Comparison of ENCODE assay signal across 19 cellular contexts in genomic region chr3:152255290-152255689, GRCh38. TPM values are rescaled to one million over a fixed set of nuclear protein-coding genes. Genes with fewer than 3 reads are reported as not detected.
A peak's percentile ranks its signal among the peaks of the same experiment; 100 is the strongest.
DNase-seq lines count a peak whose midpoint lies in the region; ATAC-seq and TF ChIP-seq lines count a peak whose summit lies in the region.
"Had no signal": no experiment of that assay in that cellular context is flagged by ENCODE, and none has a peak within 500 bp of the region (broad histone marks: within the 10 kb centered on the region; RNA-seq: fewer than 3 reads in every experiment).

No MANE protein-coding gene starts in this region.

- H3K79me2 ChIP-seq in Loucy (ENCODE audit: insufficient read depth, low read length), result peaks cover 64% of the 10 kb centered on the region

- H3F3A ChIP-seq in Loucy (ENCODE audit: low read depth), result peaks cover 11% of the 10 kb centered on the region

- H3K4me3 Mint-ChIP-seq in activated T-cell treated with anti-CD3 and anti-CD28 coated beads, Interleukin-2, amount 50 U/mL, for 4 hours, result peak overlapping the region; percentile 2
- H3K4me3 Mint-ChIP-seq in stimulated activated effector memory CD8-positive, alpha-beta T cell treated with anti-CD3 and anti-CD28 coated beads, Interleukin-12 subunit alpha, Interleukin-12 subunit beta, amount 100 ng/mL, for 72 hours, result peak overlapping the region; percentile 56
- no peak overlapping the region for H3K4me3 Mint-ChIP-seq in nephron progenitor cell

- H3K4me2 ChIP-seq in Loucy (ENCODE audit: low read depth, low read length, poor library complexity, severe bottlenecking), result peak overlapping the region; percentile 86

- H3K27ac Mint-ChIP-seq in activated naive CD4-positive, alpha-beta T cell treated with anti-CD3 and anti-CD28 coated beads, Interleukin-2, amount 50 U/mL, for 72 hours, result peak overlapping the region; percentile 98 to 99
- H3K27ac Mint-ChIP-seq in stimulated activated effector memory CD8-positive, alpha-beta T cell treated with anti-CD3 and anti-CD28 coated beads, Interleukin-12 subunit alpha, Interleukin-12 subunit beta, amount 100 ng/mL, for 72 hours, result peak overlapping the region; percentile 98
- no peak overlapping the region for H3K27ac Mint-ChIP-seq in nephron progenitor cell

- peaks cover 69% of the 10 kb centered on the region for H3K4me1 ChIP-seq in Loucy (ENCODE audit: insufficient read depth, low read length, poor library complexity, severe bottlenecking)

- DNase-seq in activated T-cell treated with anti-CD3 and anti-CD28 coated beads, Interleukin-2, amount 50 U/mL, for 4 hours, result no peak
- no peak for DNase-seq in activated T-cell treated with anti-CD3 and anti-CD28 coated beads, Interleukin-2, amount 50 U/mL, for 1 hour
- DNase-seq in activated naive CD4-positive, alpha-beta T cell treated with anti-CD3 and anti-CD28 coated beads, Interleukin-2, amount 50 U/mL, for 72 hours (ENCODE audit: low spot score in 2 of 2), result no peak
- no peak for DNase-seq in stimulated activated effector memory CD8-positive, alpha-beta T cell treated with anti-CD3 and anti-CD28 coated beads, Interleukin-12 subunit alpha, Interleukin-12 subunit beta, amount 100 ng/mL, for 72 hours (ENCODE audit: low spot score in 2 of 2)
- no peak for DNase-seq in nephron progenitor cell
- DNase-seq: activated gamma-delta T cell, brain microvascular endothelial cell, DMS79, foreskin fibroblast, MV-4-11, NCI-H187 treated with DMSO at 0.1 percent for 48 hours, NCI-H446 treated with DMSO at 0.1 percent for 48 hours, nucleus accumbens, testis had no signal

- peaks cover 87% of the 10 kb centered on the region for H3K4me1 Mint-ChIP-seq in activated T-cell treated with anti-CD3 and anti-CD28 coated beads, Interleukin-2, amount 50 U/mL, for 4 hours (ENCODE audit: low read depth)
- peaks cover 78% of the 10 kb centered on the region for H3K4me1 Mint-ChIP-seq in stimulated activated effector memory CD8-positive, alpha-beta T cell treated with anti-CD3 and anti-CD28 coated beads, Interleukin-12 subunit alpha, Interleukin-12 subunit beta, amount 100 ng/mL, for 72 hours
- peaks cover 21% of the 10 kb centered on the region for H3K4me1 Mint-ChIP-seq in nephron progenitor cell

- H3K36me3 ChIP-seq in Loucy (ENCODE audit: insufficient read depth, low read length), result no peaks in the 10 kb centered on the region
- H3K36me3 ChIP-seq: brain microvascular endothelial cell had no signal

- no peaks in the 10 kb centered on the region for H3K9me3 Mint-ChIP-seq in activated T-cell treated with anti-CD3 and anti-CD28 coated beads, Interleukin-2, amount 50 U/mL, for 4 hours
- peaks cover 0 to 5% of the 10 kb centered on the region in 2 donors for H3K9me3 Mint-ChIP-seq in activated naive CD4-positive, alpha-beta T cell treated with anti-CD3 and anti-CD28 coated beads, Interleukin-2, amount 50 U/mL, for 72 hours
- H3K9me3 Mint-ChIP-seq in stimulated activated effector memory CD8-positive, alpha-beta T cell treated with anti-CD3 and anti-CD28 coated beads, Interleukin-12 subunit alpha, Interleukin-12 subunit beta, amount 100 ng/mL, for 72 hours, result no peaks in the 10 kb centered on the region
- H3K9me3 Mint-ChIP-seq in nephron progenitor cell, result no peaks in the 10 kb centered on the region

- H3K36me3 Mint-ChIP-seq in activated T-cell treated with anti-CD3 and anti-CD28 coated beads, Interleukin-2, amount 50 U/mL, for 4 hours (ENCODE audit: insufficient read depth), result peaks cover 4% of the 10 kb centered on the region
- H3K36me3 Mint-ChIP-seq in activated naive CD4-positive, alpha-beta T cell treated with anti-CD3 and anti-CD28 coated beads, Interleukin-2, amount 50 U/mL, for 72 hours, result peaks cover 0 to 11% of the 10 kb centered on the region in 2 donors
- peaks cover 16% of the 10 kb centered on the region for H3K36me3 Mint-ChIP-seq in stimulated activated effector memory CD8-positive, alpha-beta T cell treated with anti-CD3 and anti-CD28 coated beads, Interleukin-12 subunit alpha, Interleukin-12 subunit beta, amount 100 ng/mL, for 72 hours
- H3K36me3 Mint-ChIP-seq in nephron progenitor cell (ENCODE audit: low read depth), result no peaks in the 10 kb centered on the region

- H3K4me3 ChIP-seq in Loucy (ENCODE audit: low read length, poor library complexity, severe bottlenecking), result peak overlapping the region; percentile 13
- H3K4me3 ChIP-seq: coronary artery, K562, testis had no signal

- H3K9ac ChIP-seq in Loucy (ENCODE audit: low read depth, low read length, poor library complexity, severe bottlenecking), result no peak overlapping the region

- ATAC-seq in activated T-cell treated with anti-CD3 and anti-CD28 coated beads, Interleukin-2, amount 50 U/mL, for 4 hours, result no peak
- no peak for ATAC-seq in activated naive CD4-positive, alpha-beta T cell treated with anti-CD3 and anti-CD28 coated beads, Interleukin-2, amount 50 U/mL, for 72 hours
- ATAC-seq in stimulated activated effector memory CD8-positive, alpha-beta T cell treated with anti-CD3 and anti-CD28 coated beads, Interleukin-12 subunit alpha, Interleukin-12 subunit beta, amount 100 ng/mL, for 72 hours, result no peak
- ATAC-seq in HG03354 (IDR thresholded peaks at IDR 0.05; ENCODE audit: poor library complexity, severe bottlenecking, unreplicated experiment), result no peak
- ATAC-seq in GM21786 (IDR thresholded peaks at IDR 0.05; ENCODE audit: unreplicated experiment), result no peak
- ATAC-seq: K562 had no signal

- no peaks in the 10 kb centered on the region for H4K20me1 ChIP-seq in Loucy (ENCODE audit: insufficient read depth, low read length, poor library complexity, severe bottlenecking)

- H3K9me2 ChIP-seq in Loucy (replicated peaks; ENCODE audit: low read depth, low read length), result no peaks in the 10 kb centered on the region

- no peak for TF ChIP-seq CTCF in Loucy (conservative IDR thresholded peaks at IDR 0.05; ENCODE audit: low read length)
- TF ChIP-seq CTCF in nephron progenitor cell (IDR thresholded peaks at IDR 0.05), result no peak

- no peak overlapping the region for H2AFZ ChIP-seq in Loucy (ENCODE audit: low read length)

- no peaks in the 10 kb centered on the region for H3K9me3 ChIP-seq in Loucy (ENCODE audit: insufficient read depth, low read depth, low read length)
- H3K9me3 ChIP-seq: testis had no signal

- no peaks in the 10 kb centered on the region for H3K27me3 ChIP-seq in Loucy (ENCODE audit: insufficient read depth, low read length, poor library complexity, severe bottlenecking)
- H3K27me3 ChIP-seq: brain microvascular endothelial cell, testis had no signal

- no peaks in the 10 kb centered on the region for H3K27me3 Mint-ChIP-seq in activated T-cell treated with anti-CD3 and anti-CD28 coated beads, Interleukin-2, amount 50 U/mL, for 4 hours (ENCODE audit: low read depth)
- peaks cover 74% of the 10 kb centered on the region for H3K27me3 Mint-ChIP-seq in nephron progenitor cell (ENCODE audit: low read depth, poor library complexity)

RNA-seq across cellular contexts. Expression of gene MBNL1, which starts 13.4 kb away (rescaled TPM):
- 100 to 1,000 TPM; 343 to 376 (median 347) TPM for total RNA-seq in activated T-cell treated with anti-CD3 and anti-CD28 coated beads, Interleukin-2, amount 50 U/mL, for 4 hours
- total RNA-seq in activated naive CD4-positive, alpha-beta T cell treated with anti-CD3 and anti-CD28 coated beads, Interleukin-2, amount 50 U/mL, for 72 hours, result 100 to 1,000 TPM; 406 to 425 TPM
